Comparison of ENCODE assay signal across 11 cellular contexts in genomic region chr12:69685810-69686209, GRCh38. TPM values are rescaled to one million over a fixed set of nuclear protein-coding genes. Genes with fewer than 3 reads are reported as not detected.
A peak's percentile ranks its signal among the peaks of the same experiment; 100 is the strongest.
DNase-seq lines count a peak whose midpoint lies in the region; ATAC-seq and TF ChIP-seq lines count a peak whose summit lies in the region.
"Had no signal": no experiment of that assay in that cellular context is flagged by ENCODE, and none has a peak within 500 bp of the region (broad histone marks: within the 10 kb centered on the region; RNA-seq: fewer than 3 reads in every experiment).

No MANE protein-coding gene starts in this region.

- CTCF ChIA-PET in activated naive CD4-positive, alpha-beta T cell treated with anti-CD3 and anti-CD28 coated beads for 36 hours (lab: Charles Lee) = no interaction called here

- no peak overlapping the region for H3K4me3 Mint-ChIP-seq in activated naive CD4-positive, alpha-beta T cell treated with anti-CD3 and anti-CD28 coated beads for 36 hours
- H3K4me3 Mint-ChIP-seq: naive thymus-derived CD8-positive, alpha-beta T cell had no signal

- H3K27me3 ChIP-seq in smooth muscle cell (ENCODE audit: low read depth) = no peaks in the 10 kb centered on the region
- H3K27me3 ChIP-seq: SJSA1 had no signal

- H3F3A ChIP-seq in smooth muscle cell (ENCODE audit: low read depth) = peaks cover 15% of the 10 kb centered on the region

- H3K9me3 Mint-ChIP-seq in activated naive CD4-positive, alpha-beta T cell treated with anti-CD3 and anti-CD28 coated beads for 36 hours = no peaks in the 10 kb centered on the region
- H3K9me3 Mint-ChIP-seq: naive thymus-derived CD8-positive, alpha-beta T cell had no signal

- DNase-seq in activated naive CD4-positive, alpha-beta T cell treated with anti-CD3 and anti-CD28 coated beads for 36 hours = peak; percentile 7
- DNase-seq in activated naive CD4-positive, alpha-beta T cell treated with Interleukin-2 at 50 U/mL for 16 hours = no peak
- DNase-seq in brain pericyte (ENCODE audit: low read depth, low spot score) (peak; percentile 24), smooth muscle cell (lab: John Stamatoyannopoulos, UW; ENCODE audit: unreplicated experiment) (no peak), HUDEP-2 (lab: John Stamatoyannopoulos, UW; ENCODE audit: unreplicated experiment in 76 of 76) (no peak), NCI-H1417 treated with DMSO at 0.1 percent for 48 hours (lab: John Stamatoyannopoulos, UW) (no peak)
- DNase-seq: naive thymus-derived CD8-positive, alpha-beta T cell had no signal

- peak overlapping the region; percentile 39 for H3K27ac ChIP-seq in smooth muscle cell (ENCODE audit: low read depth)
- H3K27ac ChIP-seq: SJSA1 had no signal

- no peak overlapping the region for H3K9ac ChIP-seq in smooth muscle cell (ENCODE audit: low read depth)

- H3K36me3 Mint-ChIP-seq in activated naive CD4-positive, alpha-beta T cell treated with anti-CD3 and anti-CD28 coated beads for 36 hours (ENCODE audit: low read depth) = no peaks in the 10 kb centered on the region
- H3K36me3 Mint-ChIP-seq: naive thymus-derived CD8-positive, alpha-beta T cell had no signal

- no peak overlapping the region for H3K4me3 ChIP-seq in smooth muscle cell
- H3K4me3 ChIP-seq: SJSA1 had no signal

- H3K36me3 ChIP-seq in smooth muscle cell (ENCODE audit: low read depth) = no peaks in the 10 kb centered on the region
- H3K36me3 ChIP-seq: SJSA1 had no signal

- no peak for TF ChIP-seq CTCF in smooth muscle cell (IDR thresholded peaks at IDR 0.05; ENCODE audit: borderline replicate concordance, insufficient read depth, poor library complexity, severe bottlenecking)

- peaks cover 10% of the 10 kb centered on the region for H3K27me3 Mint-ChIP-seq in activated naive CD4-positive, alpha-beta T cell treated with anti-CD3 and anti-CD28 coated beads for 36 hours (ENCODE audit: low read depth)

- no peak overlapping the region for H3K27ac Mint-ChIP-seq in activated naive CD4-positive, alpha-beta T cell treated with anti-CD3 and anti-CD28 coated beads for 36 hours

- ATAC-seq in HG03280 (IDR thresholded peaks at IDR 0.05; ENCODE audit: unreplicated experiment) (peak; percentile 70), HG03097 (IDR thresholded peaks at IDR 0.05; ENCODE audit: low FRiP score, unreplicated experiment) (no peak)
- ATAC-seq: naive thymus-derived CD8-positive, alpha-beta T cell had no signal

- H2AFZ ChIP-seq in smooth muscle cell (ENCODE audit: low read depth) = no peak overlapping the region

- 65% methylated on average over 2 of the region's 2 CpGs for WGBS in smooth muscle cell (ENCODE audit: low lambda C conversion rate)

- H4K20me1 ChIP-seq in smooth muscle cell (ENCODE audit: low read depth) = no peaks in the 10 kb centered on the region

- no peak overlapping the region for H3K4me2 ChIP-seq in smooth muscle cell

- H3K4me1 ChIP-seq in smooth muscle cell (ENCODE audit: low read depth) = peaks cover 47% of the 10 kb centered on the region

- intact Hi-C loops in activated naive CD4-positive, alpha-beta T cell treated with anti-CD3 and anti-CD28 coated beads for 36 hours (cut with micrococcal nuclease) = no loop called here

- H3K79me2 ChIP-seq in smooth muscle cell (ENCODE audit: low read depth) = no peaks in the 10 kb centered on the region

- peaks cover 10% of the 10 kb centered on the region for H3K4me1 Mint-ChIP-seq in activated naive CD4-positive, alpha-beta T cell treated with anti-CD3 and anti-CD28 coated beads for 36 hours (ENCODE audit: low read depth)

- no peaks in the 10 kb centered on the region for H3K9me3 ChIP-seq in smooth muscle cell (replicated peaks; ENCODE audit: low read depth)
- H3K9me3 ChIP-seq: SJSA1 had no signal

RNA-seq across cellular contexts. Expression of gene BEST3, which starts 13.3 kb away (rescaled TPM):
- total RNA-seq in activated naive CD4-positive, alpha-beta T cell treated with anti-CD3 and anti-CD28 coated beads for 36 hours = not detected
- total RNA-seq in smooth muscle cell = 0.54 and 4.0 TPM in 2 replicates
- polyA plus RNA-seq in smooth muscle cell = 0.15 TPM in 1 of 2 replicates, not detected in the other
- total RNA-seq: naive thymus-derived CD8-positive, alpha-beta T cell; SJSA1 had no signal
- polyA plus RNA-seq: esophagus; naive thymus-derived CD8-positive, alpha-beta T cell had no signal

RNA-seq across cellular contexts. Expression of gene RAB3IP, which starts 52.9 kb away (rescaled TPM):
- total RNA-seq in activated naive CD4-positive, alpha-beta T cell treated with anti-CD3 and anti-CD28 coated beads for 36 hours = 10 to 100 TPM; 23.0 to 25.4 TPM
- 16.5 and 16.9 TPM in 2 replicates for total RNA-seq in smooth muscle cell
- polyA plus RNA-seq in smooth muscle cell = 2.2 and 9.9 TPM in 2 replicates

Comparison
In these comparisons a context has a peak if more than half of its experiments do, and no peak if none do; other contexts are left out.
1. DNase-seq: peak in activated naive CD4-positive, alpha-beta T cell treated with anti-CD3 and anti-CD28 coated beads for 36 hours (single experiment) and brain pericyte (single experiment); none in activated naive CD4-positive, alpha-beta T cell treated with Interleukin-2 at 50 U/mL for 16 hours (single experiment), smooth muscle cell (single experiment), HUDEP-2 (0 of 76) and NCI-H1417 treated with DMSO at 0.1 percent for 48 hours (single experiment).